Comparison of ENCODE assay signal across 10 cellular contexts in genomic region chr6:116397960-116398359, GRCh38. TPM values are rescaled to one million over a fixed set of nuclear protein-coding genes. Genes with fewer than 3 reads are reported as not detected.
A peak's percentile ranks its signal among the peaks of the same experiment; 100 is the strongest.
DNase-seq lines count a peak whose midpoint lies in the region; ATAC-seq, FAIRE-seq and TF ChIP-seq lines count a peak whose summit lies in the region.
"Had no signal": no experiment of that assay in that cellular context is flagged by ENCODE, and none has a peak within 500 bp of the region (broad histone marks: within the 10 kb centered on the region; RNA-seq: fewer than 3 reads in every experiment).

No MANE protein-coding gene starts in this region.

- no peak for TF ChIP-seq RAD21 in GM12878 (IDR thresholded peaks at IDR 0.05; ENCODE audit: insufficient read depth, low read depth, low read length)

- ATAC-seq in GM12878 (no peak), GM19035 (IDR thresholded peaks at IDR 0.05; ENCODE audit: unreplicated experiment) (no peak)
- ATAC-seq: natural killer cell treated with Interleukin-12 subunit alpha and Interleukin-12 subunit beta and Interleukin-15 and Interleukin-18, amount 100 ng/mL, for 72 hours had no signal

- TF ChIP-seq POLR2A in GM12878 (IDR thresholded peaks at IDR 0.05; ENCODE audit: low read depth, low read length) (no peak), tibial nerve (IDR thresholded peaks at IDR 0.05) (no peak)

- H3K27ac Mint-ChIP-seq in HFFc6: peak overlapping the region; percentile 85
- H3K27ac Mint-ChIP-seq: natural killer cell treated with Interleukin-12 subunit alpha and Interleukin-12 subunit beta and Interleukin-15 and Interleukin-18, amount 100 ng/mL, for 72 hours had no signal

- H4K20me1 ChIP-seq in GM12878 (ENCODE audit: control insufficient read depth, insufficient read depth): no peaks in the 10 kb centered on the region

- peak; percentile 33 for DNase-seq in HFFc6
- no peak for DNase-seq in GM12878 (ENCODE audit: low read depth, low spot score)
- peak; percentile 56 for DNase-seq in iris pigment epithelial cell (ENCODE audit: low read depth)
- DNase-seq in tibial nerve (ENCODE audit: low spot score in 2 of 2): no peak
- DNase-seq in NCI-H774 (lab: John Stamatoyannopoulos, UW): no peak
- DNase-seq in GDM1 (lab: John Stamatoyannopoulos, UW): no peak
- DNase-seq: anterior cingulate cortex, MM.1S had no signal

- H3K79me2 ChIP-seq in GM12878 (ENCODE audit: control insufficient read depth, insufficient read depth, low read length): peaks cover 96% of the 10 kb centered on the region

- POLR2A ChIA-PET in GM12878 (lab: Charles Lee): no interaction called here

- H3K4me3 ChIP-seq in GM12878 (no peak overlapping the region), tibial nerve (no peak overlapping the region)

- H3K9me3 Mint-ChIP-seq in HFFc6: no peaks in the 10 kb centered on the region
- H3K9me3 Mint-ChIP-seq: natural killer cell treated with Interleukin-12 subunit alpha and Interleukin-12 subunit beta and Interleukin-15 and Interleukin-18, amount 100 ng/mL, for 72 hours had no signal

- FAIRE-seq in GM12878 (lab: Jason Lieb, UNC): no peak

- RAD21 ChIA-PET in GM12878 (lab: Charles Lee; ENCODE audit: unreplicated experiment): interaction anchor here (1.0 kb wide), 1 partner anchor 29 kb away, joined by 3 read pairs; no protein-coding TSS in a partner anchor

- H3K4me1 ChIP-seq in GM12878 (ENCODE audit: control insufficient read depth, insufficient read depth, low read length) (peaks cover 52% of the 10 kb centered on the region), tibial nerve (peaks cover 0 to 89% (median 25%) of the 10 kb centered on the region in 4 donors)

- SMC1A ChIA-PET in GM12878 (lab: Charles Lee; ENCODE audit: uncharacterized antibody, unreplicated experiment): interaction anchor here (0.9 to 1.5 kb wide), 3 partner anchors 9 to 47 kb away, joined by 3 read pairs; no protein-coding TSS in a partner anchor

- H3K4me3 Mint-ChIP-seq in HFFc6: peak overlapping the region; percentile 80
- H3K4me3 Mint-ChIP-seq: natural killer cell treated with Interleukin-12 subunit alpha and Interleukin-12 subunit beta and Interleukin-15 and Interleukin-18, amount 100 ng/mL, for 72 hours had no signal

- H3K4me1 Mint-ChIP-seq in HFFc6 (ENCODE audit: low read depth): peaks cover 92% of the 10 kb centered on the region

- TF ChIP-seq CTCF in HFFc6 (IDR thresholded peaks at IDR 0.05) (no peak), GM12878 (IDR thresholded peaks at IDR 0.05 in 2 of 3, conservative IDR thresholded peaks at IDR 0.05 in 1 of 3; ENCODE audit: control insufficient read depth in 2 of 3, extremely low read depth in 1 of 3, insufficient read depth in 1 of 3, low read depth in 3 of 3, low read length in 3 of 3) (no peak), tibial nerve (IDR thresholded peaks at IDR 0.05) (no peak)

- no TSS peak for BruUV-seq in GM12878 (replicated peaks; lab: Mats Ljungman, UMichigan)

- peak overlapping the region; percentile 19; the same call in 1 of the 2 replicates for H3K9ac ChIP-seq in GM12878 (ENCODE audit: control insufficient read depth, insufficient read depth, low read length)

- intact Hi-C loops in GM12878 (cut with micrococcal nuclease; ENCODE audit: unreplicated experiment): no loop called here

- 92% methylated on average over 1 of the region's 1 CpG for WGBS in GM12878 (ENCODE audit: insufficient coverage, insufficient replicate concordance, low lambda C conversion rate, missing lambda C conversion rate)
- WGBS in tibial nerve, 2 donors: 13% methylated on average over 1 of the region's 1 CpG

- TF ChIP-seq EP300 in GM12878 (IDR thresholded peaks at IDR 0.05; ENCODE audit: borderline replicate concordance in 1 of 2, control insufficient read depth in 1 of 2, low read depth in 2 of 2, low read length in 2 of 2) (no peak), tibial nerve (IDR thresholded peaks at IDR 0.05) (no peak)

- H2AFZ ChIP-seq in GM12878 (ENCODE audit: control insufficient read depth, low read depth, low read length): no peak overlapping the region

- no peaks in the 10 kb centered on the region; the same call in none of the 2 replicates for H3K27me3 Mint-ChIP-seq in HFFc6 (ENCODE audit: insufficient read depth)

- in situ Hi-C loops in GM12878 (cut with MboI): no loop called here

- no peak overlapping the region; the same call in 1 of the 2 replicates for H3K4me2 ChIP-seq in GM12878 (ENCODE audit: control insufficient read depth, insufficient read depth)

- H3K9me3 ChIP-seq in GM12878 (replicated peaks; ENCODE audit: control insufficient read depth, insufficient read depth, low read length): no peaks in the 10 kb centered on the region; the same call in 2 of the 3 replicates
- no peaks in the 10 kb centered on the region for H3K9me3 ChIP-seq in tibial nerve

- peaks cover 0 to 7% of the 10 kb centered on the region in 2 experiments; a peak in 1 of 4 replicates for H3K36me3 ChIP-seq in GM12878 (ENCODE audit: control insufficient read depth in 2 of 2, insufficient read depth in 2 of 2, low read length in 1 of 2)
- peaks cover 0 to 5% (median 0%) of the 10 kb centered on the region in 3 donors for H3K36me3 ChIP-seq in tibial nerve

- peaks cover 35% of the 10 kb centered on the region for H3K36me3 Mint-ChIP-seq in HFFc6 (ENCODE audit: low read depth)
- H3K36me3 Mint-ChIP-seq: natural killer cell treated with Interleukin-12 subunit alpha and Interleukin-12 subunit beta and Interleukin-15 and Interleukin-18, amount 100 ng/mL, for 72 hours had no signal

- H3K27ac ChIP-seq in GM12878 (ENCODE audit: control insufficient read depth, insufficient read depth) (peak overlapping the region; percentile 54), tibial nerve (peak overlapping the region in 3 of 4 donors; percentile 52 to 77 (median 66))

- CTCF ChIA-PET in GM12878 (lab: Yijun Ruan, JAX): no interaction called here

- H3K27me3 ChIP-seq in GM12878 (replicated peaks in 1 of 2; ENCODE audit: control insufficient read depth in 2 of 2, insufficient read depth in 2 of 2, low read length in 1 of 2) (no peaks in the 10 kb centered on the region), tibial nerve (no peaks in the 10 kb centered on the region)

TF ChIP-seq in GM12878, 131 proteins besides CTCF, POLR2A, EP300 and RAD21 (continues in another document):
- TF ChIP-seq IKZF2 (IDR thresholded peaks at IDR 0.05) (no peak), TBL1XR1 (IDR thresholded peaks at IDR 0.05; ENCODE audit: low read depth, low read length) (no peak), POLR2AphosphoS5 (IDR thresholded peaks at IDR 0.05; ENCODE audit: low read length) (no peak), NR2C2 (IDR thresholded peaks at IDR 0.05; ENCODE audit: borderline replicate concordance, control insufficient read depth, insufficient read length, low read depth) (no peak), MAX (IDR thresholded peaks at IDR 0.05; ENCODE audit: low read depth, low read length) (no peak), MTA3 (IDR thresholded peaks at IDR 0.05; ENCODE audit: borderline replicate concordance, low read length) (no peak), TCF7 (IDR thresholded peaks at IDR 0.05; ENCODE audit: borderline replicate concordance) (no peak), CREB1 (IDR thresholded peaks at IDR 0.05; ENCODE audit: low read depth) (no peak), ZBTB11 (CRISPR knock-in tag; IDR thresholded peaks at IDR 0.05) (no peak)

RNA-seq across cellular contexts. Expression of gene DSE, which starts 27.2 kb away (rescaled TPM):
- 100 to 1,000 TPM in 3 of 6 experiments, 10 to 100 TPM in 3; 86.7 to 110 (median 94.9) TPM for total RNA-seq in HFFc6 (2021; fragmentation: NEBNext Ultra II Directional; extraction: Animal tissue kit (Norgen Biotek cat#: 25700))
- 131 and 135 TPM in 2 replicates for total RNA-seq in GM12878 (2013; cell fraction: nucleolus; rRNA removed)
- total RNA-seq in GM12878 (2014; rRNA removed): 65.3 and 77.4 TPM in 2 replicates
- 62.3 and 63.9 TPM in 2 replicates for total RNA-seq in GM12878 (2014; rRNA removed; fragmentation: Illumina TruSeq; extraction: Trizol)
- total RNA-seq in GM12878 (2021): 75.1 and 76.4 TPM in 2 replicates
- 20.3 TPM for polyA plus RNA-seq in GM12878 (2011; ENCODE audit: low read depth)
- 12.2 and 12.6 TPM in 2 replicates for polyA plus RNA-seq in GM12878 (2011; rRNA removed)
- 6.7 and 9.5 TPM in 2 replicates for polyA plus RNA-seq in GM12878 (2011; cell fraction: cytosol; rRNA removed)
- polyA plus RNA-seq in GM12878 (2011; cell fraction: nucleus; rRNA removed): 14.6 and 17.6 TPM in 2 replicates
- 22.5 and 29.0 TPM in 2 replicates for polyA plus RNA-seq in GM12878 (2012)
- 51.8 and 58.9 TPM in 2 replicates for polyA plus RNA-seq in GM12878 (2014; fragmentation: Illumina TruSeq; extraction: Trizol)
- 10 to 100 TPM; 17.1 to 24.2 TPM for polyA plus RNA-seq in GM12878 (2014; fragmentation: Nextera tagmentation; extraction: Ambion mirVana)
- 35.9 and 38.6 TPM in 2 replicates for polyA plus RNA-seq in GM12878 (2014; rRNA removed)
- 10 to 100 TPM; 43.0 TPM for polyA plus RNA-seq in GM12878 (2016; fragmentation: Nextera tagmentation; extraction: Ambion mirVana)
- 23.2 and 26.4 TPM in 2 replicates for polyA minus RNA-seq in GM12878 (2011; rRNA and poly(A)+ RNA removed)
- polyA minus RNA-seq in GM12878 (2011; cell fraction: cytosol; rRNA and poly(A)+ RNA removed): 3.8 and 3.9 TPM in 2 replicates
- 17.5 and 26.1 TPM in 2 replicates for polyA minus RNA-seq in GM12878 (2011; cell fraction: nucleus; rRNA and poly(A)+ RNA removed)
- 10 to 100 TPM; 79.5 to 95.5 (median 81.7) TPM for total RNA-seq in tibial nerve

Comparison
In these comparisons a context has a peak if more than half of its experiments do, and no peak if none do; other contexts are left out.
1. DNase-seq: peak in HFFc6 (single experiment) and iris pigment epithelial cell (single experiment); none in GM12878 (single experiment), tibial nerve (0 of 2), NCI-H774 (single experiment) and GDM1 (single experiment).